1 cellular context compared by ENCODE assay signal in the genomic region with DNA sequence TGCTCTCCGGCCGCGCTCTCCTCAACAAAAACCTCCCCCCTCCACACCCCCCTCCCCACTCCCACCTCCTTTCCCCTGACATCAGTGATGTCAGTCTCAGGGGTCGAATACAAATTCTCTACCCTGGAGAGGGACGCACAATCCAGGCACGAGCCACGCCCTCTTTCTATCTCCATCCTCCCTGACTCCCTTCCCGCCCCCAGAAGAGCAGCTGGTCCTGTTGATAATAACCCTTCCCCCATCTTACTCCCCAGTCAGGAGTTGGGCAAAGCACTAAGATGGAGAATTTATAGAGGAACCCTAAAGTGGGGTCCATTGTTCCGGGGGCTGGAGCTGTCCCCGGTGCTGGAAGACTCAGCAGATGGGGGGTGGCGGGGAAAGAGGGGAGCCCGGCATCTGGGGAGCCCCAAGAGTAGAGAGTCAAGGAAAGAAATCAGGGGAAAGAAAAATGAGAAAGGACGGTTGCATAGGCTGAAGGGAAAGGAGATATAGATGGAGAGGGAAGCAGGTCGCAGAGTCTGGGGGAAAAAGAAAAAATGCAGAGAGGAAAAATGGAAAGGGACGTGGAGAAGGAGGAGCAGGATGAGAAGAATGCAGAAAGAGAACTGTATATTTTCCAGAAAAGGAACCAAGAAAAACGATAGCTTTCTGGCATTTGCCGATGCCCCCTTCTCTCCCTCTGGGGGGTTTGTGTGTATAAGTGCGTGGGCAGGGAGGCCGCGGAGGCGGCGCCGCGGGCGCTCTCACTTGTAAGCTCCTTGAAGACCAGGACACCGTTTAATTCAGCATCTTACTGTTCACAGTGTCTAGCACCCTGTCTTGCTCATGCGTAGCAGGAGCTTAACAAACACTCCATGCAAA.
A peak's percentile ranks its signal among the peaks of the same experiment; 100 is the strongest.
TF ChIP-seq lines count a peak whose summit lies in the region.

A gene (minus strand): TSS at position 33 of the 861 bp plus-strand sequence. CDS start 783 bp downstream, outside the sequence.

TF ChIP-seq in HEK293, 187 proteins besides CTCF, POLR2A, EP300 and RAD21 (continued from another document and continues in another):
- TF ChIP-seq ZNF837 (tag by site-specific recombination; IDR thresholded peaks at IDR 0.05) (no peak), ZNF248 (tag by site-specific recombination; IDR thresholded peaks at IDR 0.05) (no peak), HOXD13 (CRISPR knock-in tag; IDR thresholded peaks at IDR 0.05; ENCODE audit: borderline replicate concordance) (no peak), ZNF341 (tag by site-specific recombination; IDR thresholded peaks at IDR 0.05; ENCODE audit: low read depth) (0 out of 2 replicates have a peak, but pooled peaks have one; percentile 19), RBAK (tag by site-specific recombination; IDR thresholded peaks at IDR 0.05) (no peak), SCRT2 (tag by site-specific recombination; IDR thresholded peaks at IDR 0.05) (no peak; the same call in 1 of the 2 replicates), ZNF366 (tag by site-specific recombination; conservative IDR thresholded peaks at IDR 0.05) (peak; percentile 82), ZSCAN23 (tag by site-specific recombination; IDR thresholded peaks at IDR 0.05) (no peak), ZNF48 (tag by site-specific recombination; IDR thresholded peaks at IDR 0.05) (no peak), ZNF768 (tag by site-specific recombination; IDR thresholded peaks at IDR 0.05) (no peak), ZNF404 (tag by site-specific recombination; IDR thresholded peaks at IDR 0.05) (no peak), PRDM1 (tag by site-specific recombination; IDR thresholded peaks at IDR 0.05) (peak; percentile 93), ZBTB21 (tag by site-specific recombination; IDR thresholded peaks at IDR 0.05) (no peak; the same call in 1 of the 2 replicates), ZNF2 (tag by site-specific recombination; IDR thresholded peaks at IDR 0.05) (0 out of 2 replicates have a peak, but pooled peaks have one; percentile 29), ZNF394 (tag by site-specific recombination; IDR thresholded peaks at IDR 0.05; ENCODE audit: borderline replicate concordance) (no peak; the same call in 1 of the 2 replicates), ZSCAN16 (tag by site-specific recombination; IDR thresholded peaks at IDR 0.05) (no peak), ZNF211 (tag by site-specific recombination; IDR thresholded peaks at IDR 0.05; ENCODE audit: low read depth) (no peak), ZNF239 (tag by site-specific recombination; IDR thresholded peaks at IDR 0.05) (no peak), ZNF561 (tag by site-specific recombination; IDR thresholded peaks at IDR 0.05; ENCODE audit: borderline replicate concordance) (no peak; the same call in 1 of the 2 replicates), YY1 (tag by site-specific recombination; IDR thresholded peaks at IDR 0.05) (peak; percentile 63), ZXDB (tag by site-specific recombination; IDR thresholded peaks at IDR 0.05) (0 out of 2 replicates have a peak, but pooled peaks have one; percentile 55), ZNF391 (tag by site-specific recombination; IDR thresholded peaks at IDR 0.05; ENCODE audit: borderline replicate concordance, low read depth) (0 out of 2 replicates have a peak, but pooled peaks have one; percentile 43), ZNF558 (tag by site-specific recombination; IDR thresholded peaks at IDR 0.05) (peak; percentile 66), ZNF660 (tag by site-specific recombination; IDR thresholded peaks at IDR 0.05) (0 out of 2 replicates have a peak, but pooled peaks have one; percentile 49), ZNF571 (tag by site-specific recombination; IDR thresholded peaks at IDR 0.05) (no peak), ZFP37 (tag by site-specific recombination; IDR thresholded peaks at IDR 0.05) (no peak), ZBTB17 (tag by site-specific recombination; IDR thresholded peaks at IDR 0.05) (peak; percentile 76), FEZF1 (tag by site-specific recombination; IDR thresholded peaks at IDR 0.05) (no peak), ZBTB48 (tag by site-specific recombination; IDR thresholded peaks at IDR 0.05) (peak; percentile 100), ZNF169 (tag by site-specific recombination; IDR thresholded peaks at IDR 0.05) (no peak), ZNF629 (tag by site-specific recombination; IDR thresholded peaks at IDR 0.05) (peak; percentile 62; the same call in 1 of the 2 replicates), BCL11A (tag by site-specific recombination; IDR thresholded peaks at IDR 0.05; ENCODE audit: low read depth) (0 out of 2 replicates have a peak, but pooled peaks have one; percentile 39), YY2 (tag by site-specific recombination; IDR thresholded peaks at IDR 0.05) (peak; percentile 43), ZNF133 (tag by site-specific recombination; IDR thresholded peaks at IDR 0.05) (no peak), ZNF184 (tag by site-specific recombination; IDR thresholded peaks at IDR 0.05) (peak; percentile 48; the same call in 1 of the 2 replicates), ZNF138 (tag by site-specific recombination; IDR thresholded peaks at IDR 0.05; ENCODE audit: borderline replicate concordance) (no peak)
- TF ChIP-seq, protein P1, sequence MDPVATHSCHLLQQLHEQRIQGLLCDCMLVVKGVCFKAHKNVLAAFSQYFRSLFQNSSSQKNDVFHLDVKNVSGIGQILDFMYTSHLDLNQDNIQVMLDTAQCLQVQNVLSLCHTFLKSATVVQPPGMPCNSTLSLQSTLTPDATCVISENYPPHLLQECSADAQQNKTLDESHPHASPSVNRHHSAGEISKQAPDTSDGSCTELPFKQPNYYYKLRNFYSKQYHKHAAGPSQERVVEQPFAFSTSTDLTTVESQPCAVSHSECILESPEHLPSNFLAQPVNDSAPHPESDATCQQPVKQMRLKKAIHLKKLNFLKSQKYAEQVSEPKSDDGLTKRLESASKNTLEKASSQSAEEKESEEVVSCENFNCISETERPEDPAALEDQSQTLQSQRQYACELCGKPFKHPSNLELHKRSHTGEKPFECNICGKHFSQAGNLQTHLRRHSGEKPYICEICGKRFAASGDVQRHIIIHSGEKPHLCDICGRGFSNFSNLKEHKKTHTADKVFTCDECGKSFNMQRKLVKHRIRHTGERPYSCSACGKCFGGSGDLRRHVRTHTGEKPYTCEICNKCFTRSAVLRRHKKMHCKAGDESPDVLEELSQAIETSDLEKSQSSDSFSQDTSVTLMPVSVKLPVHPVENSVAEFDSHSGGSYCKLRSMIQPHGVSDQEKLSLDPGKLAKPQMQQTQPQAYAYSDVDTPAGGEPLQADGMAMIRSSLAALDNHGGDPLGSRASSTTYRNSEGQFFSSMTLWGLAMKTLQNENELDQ (tag by site-specific recombination; IDR thresholded peaks at IDR 0.05; ENCODE audit: low read depth), result no peak
- TF ChIP-seq, protein P2, sequence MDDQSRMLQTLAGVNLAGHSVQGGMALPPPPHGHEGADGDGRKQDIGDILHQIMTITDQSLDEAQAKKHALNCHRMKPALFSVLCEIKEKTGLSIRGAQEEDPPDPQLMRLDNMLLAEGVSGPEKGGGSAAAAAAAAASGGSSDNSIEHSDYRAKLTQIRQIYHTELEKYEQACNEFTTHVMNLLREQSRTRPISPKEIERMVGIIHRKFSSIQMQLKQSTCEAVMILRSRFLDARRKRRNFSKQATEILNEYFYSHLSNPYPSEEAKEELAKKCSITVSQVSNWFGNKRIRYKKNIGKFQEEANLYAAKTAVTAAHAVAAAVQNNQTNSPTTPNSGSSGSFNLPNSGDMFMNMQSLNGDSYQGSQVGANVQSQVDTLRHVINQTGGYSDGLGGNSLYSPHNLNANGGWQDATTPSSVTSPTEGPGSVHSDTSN (CRISPR knock-in tag; IDR thresholded peaks at IDR 0.05), result no peak
- TF ChIP-seq, protein P3, sequence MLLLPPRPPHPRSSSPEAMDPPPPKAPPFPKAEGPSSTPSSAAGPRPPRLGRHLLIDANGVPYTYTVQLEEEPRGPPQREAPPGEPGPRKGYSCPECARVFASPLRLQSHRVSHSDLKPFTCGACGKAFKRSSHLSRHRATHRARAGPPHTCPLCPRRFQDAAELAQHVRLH (tag by site-specific recombination; IDR thresholded peaks at IDR 0.05), result no peak
- TF ChIP-seq, protein P4, sequence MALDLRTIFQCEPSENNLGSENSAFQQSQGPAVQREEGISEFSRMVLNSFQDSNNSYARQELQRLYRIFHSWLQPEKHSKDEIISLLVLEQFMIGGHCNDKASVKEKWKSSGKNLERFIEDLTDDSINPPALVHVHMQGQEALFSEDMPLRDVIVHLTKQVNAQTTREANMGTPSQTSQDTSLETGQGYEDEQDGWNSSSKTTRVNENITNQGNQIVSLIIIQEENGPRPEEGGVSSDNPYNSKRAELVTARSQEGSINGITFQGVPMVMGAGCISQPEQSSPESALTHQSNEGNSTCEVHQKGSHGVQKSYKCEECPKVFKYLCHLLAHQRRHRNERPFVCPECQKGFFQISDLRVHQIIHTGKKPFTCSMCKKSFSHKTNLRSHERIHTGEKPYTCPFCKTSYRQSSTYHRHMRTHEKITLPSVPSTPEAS (tag by site-specific recombination; IDR thresholded peaks at IDR 0.05), result no peak
- TF ChIP-seq, protein P5, sequence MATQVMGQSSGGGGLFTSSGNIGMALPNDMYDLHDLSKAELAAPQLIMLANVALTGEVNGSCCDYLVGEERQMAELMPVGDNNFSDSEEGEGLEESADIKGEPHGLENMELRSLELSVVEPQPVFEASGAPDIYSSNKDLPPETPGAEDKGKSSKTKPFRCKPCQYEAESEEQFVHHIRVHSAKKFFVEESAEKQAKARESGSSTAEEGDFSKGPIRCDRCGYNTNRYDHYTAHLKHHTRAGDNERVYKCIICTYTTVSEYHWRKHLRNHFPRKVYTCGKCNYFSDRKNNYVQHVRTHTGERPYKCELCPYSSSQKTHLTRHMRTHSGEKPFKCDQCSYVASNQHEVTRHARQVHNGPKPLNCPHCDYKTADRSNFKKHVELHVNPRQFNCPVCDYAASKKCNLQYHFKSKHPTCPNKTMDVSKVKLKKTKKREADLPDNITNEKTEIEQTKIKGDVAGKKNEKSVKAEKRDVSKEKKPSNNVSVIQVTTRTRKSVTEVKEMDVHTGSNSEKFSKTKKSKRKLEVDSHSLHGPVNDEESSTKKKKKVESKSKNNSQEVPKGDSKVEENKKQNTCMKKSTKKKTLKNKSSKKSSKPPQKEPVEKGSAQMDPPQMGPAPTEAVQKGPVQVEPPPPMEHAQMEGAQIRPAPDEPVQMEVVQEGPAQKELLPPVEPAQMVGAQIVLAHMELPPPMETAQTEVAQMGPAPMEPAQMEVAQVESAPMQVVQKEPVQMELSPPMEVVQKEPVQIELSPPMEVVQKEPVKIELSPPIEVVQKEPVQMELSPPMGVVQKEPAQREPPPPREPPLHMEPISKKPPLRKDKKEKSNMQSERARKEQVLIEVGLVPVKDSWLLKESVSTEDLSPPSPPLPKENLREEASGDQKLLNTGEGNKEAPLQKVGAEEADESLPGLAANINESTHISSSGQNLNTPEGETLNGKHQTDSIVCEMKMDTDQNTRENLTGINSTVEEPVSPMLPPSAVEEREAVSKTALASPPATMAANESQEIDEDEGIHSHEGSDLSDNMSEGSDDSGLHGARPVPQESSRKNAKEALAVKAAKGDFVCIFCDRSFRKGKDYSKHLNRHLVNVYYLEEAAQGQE (tag by site-specific recombination; IDR thresholded peaks at IDR 0.05), result peak; percentile 100
- TF ChIP-seq, protein P6, sequence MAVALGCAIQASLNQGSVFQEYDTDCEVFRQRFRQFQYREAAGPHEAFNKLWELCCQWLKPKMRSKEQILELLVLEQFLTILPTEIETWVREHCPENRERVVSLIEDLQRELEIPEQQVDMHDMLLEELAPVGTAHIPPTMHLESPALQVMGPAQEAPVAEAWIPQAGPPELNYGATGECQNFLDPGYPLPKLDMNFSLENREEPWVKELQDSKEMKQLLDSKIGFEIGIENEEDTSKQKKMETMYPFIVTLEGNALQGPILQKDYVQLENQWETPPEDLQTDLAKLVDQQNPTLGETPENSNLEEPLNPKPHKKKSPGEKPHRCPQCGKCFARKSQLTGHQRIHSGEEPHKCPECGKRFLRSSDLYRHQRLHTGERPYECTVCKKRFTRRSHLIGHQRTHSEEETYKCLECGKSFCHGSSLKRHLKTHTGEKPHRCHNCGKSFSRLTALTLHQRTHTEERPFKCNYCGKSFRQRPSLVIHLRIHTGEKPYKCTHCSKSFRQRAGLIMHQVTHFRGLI (tag by site-specific recombination; IDR thresholded peaks at IDR 0.05), result peak; percentile 30; the same call in 1 of the 2 replicates
- TF ChIP-seq, protein P7, sequence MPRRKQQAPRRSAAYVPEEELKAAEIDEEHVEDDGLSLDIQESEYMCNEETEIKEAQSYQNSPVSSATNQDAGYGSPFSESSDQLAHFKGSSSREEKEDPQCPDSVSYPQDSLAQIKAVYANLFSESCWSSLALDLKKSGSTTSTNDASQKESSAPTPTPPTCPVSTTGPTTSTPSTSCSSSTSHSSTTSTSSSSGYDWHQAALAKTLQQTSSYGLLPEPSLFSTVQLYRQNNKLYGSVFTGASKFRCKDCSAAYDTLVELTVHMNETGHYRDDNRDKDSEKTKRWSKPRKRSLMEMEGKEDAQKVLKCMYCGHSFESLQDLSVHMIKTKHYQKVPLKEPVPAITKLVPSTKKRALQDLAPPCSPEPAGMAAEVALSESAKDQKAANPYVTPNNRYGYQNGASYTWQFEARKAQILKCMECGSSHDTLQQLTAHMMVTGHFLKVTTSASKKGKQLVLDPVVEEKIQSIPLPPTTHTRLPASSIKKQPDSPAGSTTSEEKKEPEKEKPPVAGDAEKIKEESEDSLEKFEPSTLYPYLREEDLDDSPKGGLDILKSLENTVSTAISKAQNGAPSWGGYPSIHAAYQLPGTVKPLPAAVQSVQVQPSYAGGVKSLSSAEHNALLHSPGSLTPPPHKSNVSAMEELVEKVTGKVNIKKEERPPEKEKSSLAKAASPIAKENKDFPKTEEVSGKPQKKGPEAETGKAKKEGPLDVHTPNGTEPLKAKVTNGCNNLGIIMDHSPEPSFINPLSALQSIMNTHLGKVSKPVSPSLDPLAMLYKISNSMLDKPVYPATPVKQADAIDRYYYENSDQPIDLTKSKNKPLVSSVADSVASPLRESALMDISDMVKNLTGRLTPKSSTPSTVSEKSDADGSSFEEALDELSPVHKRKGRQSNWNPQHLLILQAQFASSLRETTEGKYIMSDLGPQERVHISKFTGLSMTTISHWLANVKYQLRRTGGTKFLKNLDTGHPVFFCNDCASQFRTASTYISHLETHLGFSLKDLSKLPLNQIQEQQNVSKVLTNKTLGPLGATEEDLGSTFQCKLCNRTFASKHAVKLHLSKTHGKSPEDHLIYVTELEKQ (tag by site-specific recombination; IDR thresholded peaks at IDR 0.05; ENCODE audit: borderline replicate concordance), result 0 out of 2 replicates have a peak, but pooled peaks have one; percentile 12
- TF ChIP-seq, protein P8, sequence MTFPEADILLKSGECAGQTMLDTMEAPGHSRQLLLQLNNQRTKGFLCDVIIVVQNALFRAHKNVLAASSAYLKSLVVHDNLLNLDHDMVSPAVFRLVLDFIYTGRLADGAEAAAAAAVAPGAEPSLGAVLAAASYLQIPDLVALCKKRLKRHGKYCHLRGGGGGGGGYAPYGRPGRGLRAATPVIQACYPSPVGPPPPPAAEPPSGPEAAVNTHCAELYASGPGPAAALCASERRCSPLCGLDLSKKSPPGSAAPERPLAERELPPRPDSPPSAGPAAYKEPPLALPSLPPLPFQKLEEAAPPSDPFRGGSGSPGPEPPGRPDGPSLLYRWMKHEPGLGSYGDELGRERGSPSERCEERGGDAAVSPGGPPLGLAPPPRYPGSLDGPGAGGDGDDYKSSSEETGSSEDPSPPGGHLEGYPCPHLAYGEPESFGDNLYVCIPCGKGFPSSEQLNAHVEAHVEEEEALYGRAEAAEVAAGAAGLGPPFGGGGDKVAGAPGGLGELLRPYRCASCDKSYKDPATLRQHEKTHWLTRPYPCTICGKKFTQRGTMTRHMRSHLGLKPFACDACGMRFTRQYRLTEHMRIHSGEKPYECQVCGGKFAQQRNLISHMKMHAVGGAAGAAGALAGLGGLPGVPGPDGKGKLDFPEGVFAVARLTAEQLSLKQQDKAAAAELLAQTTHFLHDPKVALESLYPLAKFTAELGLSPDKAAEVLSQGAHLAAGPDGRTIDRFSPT (tag by site-specific recombination; IDR thresholded peaks at IDR 0.05), result no peak
